Comparison of ENCODE assay signal across 2 cellular contexts in the genomic region with DNA sequence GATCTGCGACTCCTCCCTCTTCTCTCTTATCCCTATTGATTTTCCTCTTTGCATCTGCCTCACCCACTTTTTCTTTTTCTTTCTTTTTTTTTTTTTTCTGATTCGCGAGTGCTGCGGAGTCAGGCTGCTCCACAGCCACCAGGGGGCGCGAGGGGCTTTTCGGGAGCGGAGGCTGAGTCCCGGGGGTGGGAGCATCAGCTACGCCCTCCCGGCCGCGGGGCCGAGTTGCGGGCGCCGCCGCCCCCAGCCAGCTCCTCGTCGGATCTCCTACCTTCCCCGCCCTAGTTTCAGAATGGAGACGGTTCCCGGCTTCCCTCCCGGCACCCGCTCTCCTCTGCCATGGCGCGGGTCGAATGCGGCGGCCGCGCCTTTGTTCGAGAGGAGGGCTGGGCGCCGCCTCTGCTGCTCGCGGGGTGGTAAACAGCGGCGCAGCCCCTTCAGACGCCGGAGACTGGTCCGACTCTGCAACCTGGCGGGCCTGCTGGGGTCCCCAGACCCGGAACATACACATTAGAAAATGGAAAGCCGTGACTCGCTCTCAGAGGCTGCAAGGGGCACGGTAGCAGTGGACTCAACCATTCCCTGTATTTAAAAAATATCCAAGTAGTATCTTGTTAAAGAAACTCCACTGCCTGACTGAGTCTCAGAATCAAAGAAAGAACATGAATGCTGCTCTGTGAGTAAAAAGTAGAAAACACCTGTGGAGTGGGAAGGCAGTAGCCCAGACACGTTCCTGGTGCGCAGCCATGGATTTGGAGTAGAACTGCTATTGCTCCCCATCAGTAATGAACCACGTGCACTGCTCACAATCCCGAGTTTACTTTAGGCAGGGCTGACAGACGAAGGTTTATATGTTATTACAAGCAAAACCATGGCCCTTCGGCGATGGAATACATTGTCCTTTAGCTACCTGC.
TF ChIP-seq lines count a peak whose summit lies in the region.

No MANE protein-coding gene starts in this region.

TF ChIP-seq in HEK293, 187 proteins besides CTCF, POLR2A, EP300 and RAD21 (continued from another document and continues in another):
- peak; percentile 83 for TF ChIP-seq ZBTB26 (tag by site-specific recombination; optimal IDR thresholded peaks at IDR 0.05)
- TF ChIP-seq, protein P1, sequence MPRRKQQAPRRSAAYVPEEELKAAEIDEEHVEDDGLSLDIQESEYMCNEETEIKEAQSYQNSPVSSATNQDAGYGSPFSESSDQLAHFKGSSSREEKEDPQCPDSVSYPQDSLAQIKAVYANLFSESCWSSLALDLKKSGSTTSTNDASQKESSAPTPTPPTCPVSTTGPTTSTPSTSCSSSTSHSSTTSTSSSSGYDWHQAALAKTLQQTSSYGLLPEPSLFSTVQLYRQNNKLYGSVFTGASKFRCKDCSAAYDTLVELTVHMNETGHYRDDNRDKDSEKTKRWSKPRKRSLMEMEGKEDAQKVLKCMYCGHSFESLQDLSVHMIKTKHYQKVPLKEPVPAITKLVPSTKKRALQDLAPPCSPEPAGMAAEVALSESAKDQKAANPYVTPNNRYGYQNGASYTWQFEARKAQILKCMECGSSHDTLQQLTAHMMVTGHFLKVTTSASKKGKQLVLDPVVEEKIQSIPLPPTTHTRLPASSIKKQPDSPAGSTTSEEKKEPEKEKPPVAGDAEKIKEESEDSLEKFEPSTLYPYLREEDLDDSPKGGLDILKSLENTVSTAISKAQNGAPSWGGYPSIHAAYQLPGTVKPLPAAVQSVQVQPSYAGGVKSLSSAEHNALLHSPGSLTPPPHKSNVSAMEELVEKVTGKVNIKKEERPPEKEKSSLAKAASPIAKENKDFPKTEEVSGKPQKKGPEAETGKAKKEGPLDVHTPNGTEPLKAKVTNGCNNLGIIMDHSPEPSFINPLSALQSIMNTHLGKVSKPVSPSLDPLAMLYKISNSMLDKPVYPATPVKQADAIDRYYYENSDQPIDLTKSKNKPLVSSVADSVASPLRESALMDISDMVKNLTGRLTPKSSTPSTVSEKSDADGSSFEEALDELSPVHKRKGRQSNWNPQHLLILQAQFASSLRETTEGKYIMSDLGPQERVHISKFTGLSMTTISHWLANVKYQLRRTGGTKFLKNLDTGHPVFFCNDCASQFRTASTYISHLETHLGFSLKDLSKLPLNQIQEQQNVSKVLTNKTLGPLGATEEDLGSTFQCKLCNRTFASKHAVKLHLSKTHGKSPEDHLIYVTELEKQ (tag by site-specific recombination; IDR thresholded peaks at IDR 0.05; ENCODE audit: borderline replicate concordance) = no peak
- TF ChIP-seq ZSCAN4 (tag by site-specific recombination; IDR thresholded peaks at IDR 0.05) = peak; percentile 57; the same call in 1 of the 2 replicates
- TF ChIP-seq, protein P2, sequence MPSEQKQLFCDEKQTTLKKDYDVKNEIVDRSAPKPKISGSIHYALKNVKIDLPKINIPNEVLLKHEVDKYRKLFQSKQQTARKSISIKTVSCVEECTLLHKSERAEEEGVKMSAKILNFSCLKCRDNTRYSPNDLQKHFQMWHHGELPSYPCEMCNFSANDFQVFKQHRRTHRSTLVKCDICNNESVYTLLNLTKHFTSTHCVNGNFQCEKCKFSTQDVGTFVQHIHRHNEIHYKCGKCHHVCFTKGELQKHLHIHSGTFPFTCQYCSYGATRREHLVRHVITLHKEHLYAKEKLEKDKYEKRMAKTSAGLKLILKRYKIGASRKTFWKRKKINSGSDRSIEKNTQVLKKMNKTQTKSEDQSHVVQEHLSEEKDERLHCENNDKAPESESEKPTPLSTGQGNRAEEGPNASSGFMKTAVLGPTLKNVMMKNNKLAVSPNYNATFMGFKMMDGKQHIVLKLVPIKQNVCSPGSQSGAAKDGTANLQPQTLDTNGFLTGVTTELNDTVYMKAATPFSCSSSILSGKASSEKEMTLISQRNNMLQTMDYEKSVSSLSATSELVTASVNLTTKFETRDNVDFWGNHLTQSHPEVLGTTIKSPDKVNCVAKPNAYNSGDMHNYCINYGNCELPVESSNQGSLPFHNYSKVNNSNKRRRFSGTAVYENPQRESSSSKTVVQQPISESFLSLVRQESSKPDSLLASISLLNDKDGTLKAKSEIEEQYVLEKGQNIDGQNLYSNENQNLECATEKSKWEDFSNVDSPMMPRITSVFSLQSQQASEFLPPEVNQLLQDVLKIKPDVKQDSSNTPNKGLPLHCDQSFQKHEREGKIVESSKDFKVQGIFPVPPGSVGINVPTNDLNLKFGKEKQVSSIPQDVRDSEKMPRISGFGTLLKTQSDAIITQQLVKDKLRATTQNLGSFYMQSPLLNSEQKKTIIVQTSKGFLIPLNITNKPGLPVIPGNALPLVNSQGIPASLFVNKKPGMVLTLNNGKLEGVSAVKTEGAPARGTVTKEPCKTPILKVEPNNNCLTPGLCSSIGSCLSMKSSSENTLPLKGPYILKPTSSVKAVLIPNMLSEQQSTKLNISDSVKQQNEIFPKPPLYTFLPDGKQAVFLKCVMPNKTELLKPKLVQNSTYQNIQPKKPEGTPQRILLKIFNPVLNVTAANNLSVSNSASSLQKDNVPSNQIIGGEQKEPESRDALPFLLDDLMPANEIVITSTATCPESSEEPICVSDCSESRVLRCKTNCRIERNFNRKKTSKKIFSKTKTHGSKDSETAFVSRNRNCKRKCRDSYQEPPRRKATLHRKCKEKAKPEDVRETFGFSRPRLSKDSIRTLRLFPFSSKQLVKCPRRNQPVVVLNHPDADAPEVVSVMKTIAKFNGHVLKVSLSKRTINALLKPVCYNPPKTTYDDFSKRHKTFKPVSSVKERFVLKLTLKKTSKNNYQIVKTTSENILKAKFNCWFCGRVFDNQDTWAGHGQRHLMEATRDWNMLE (tag by site-specific recombination; conservative IDR thresholded peaks at IDR 0.05; ENCODE audit: low read depth) = peak; percentile 31; the same call in 1 of the 2 replicates

TF ChIP-seq in SK-N-SH treated with all-trans-retinoic acid at 6 μM for 48 hours, 23 proteins besides CTCF, POLR2A, EP300 and RAD21 (continued from another document):
- TF ChIP-seq, protein P3, sequence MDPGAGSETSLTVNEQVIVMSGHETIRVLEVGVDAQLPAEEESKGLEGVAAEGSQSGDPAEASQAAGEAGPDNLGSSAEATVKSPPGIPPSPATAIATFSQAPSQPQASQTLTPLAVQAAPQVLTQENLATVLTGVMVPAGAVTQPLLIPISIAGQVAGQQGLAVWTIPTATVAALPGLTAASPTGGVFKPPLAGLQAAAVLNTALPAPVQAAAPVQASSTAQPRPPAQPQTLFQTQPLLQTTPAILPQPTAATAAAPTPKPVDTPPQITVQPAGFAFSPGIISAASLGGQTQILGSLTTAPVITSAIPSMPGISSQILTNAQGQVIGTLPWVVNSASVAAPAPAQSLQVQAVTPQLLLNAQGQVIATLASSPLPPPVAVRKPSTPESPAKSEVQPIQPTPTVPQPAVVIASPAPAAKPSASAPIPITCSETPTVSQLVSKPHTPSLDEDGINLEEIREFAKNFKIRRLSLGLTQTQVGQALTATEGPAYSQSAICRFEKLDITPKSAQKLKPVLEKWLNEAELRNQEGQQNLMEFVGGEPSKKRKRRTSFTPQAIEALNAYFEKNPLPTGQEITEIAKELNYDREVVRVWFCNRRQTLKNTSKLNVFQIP (CRISPR knock-in tag; IDR thresholded peaks at IDR 0.05; ENCODE audit: borderline replicate concordance, low read depth) = no peak
- no peak for TF ChIP-seq GLIS3 (CRISPR knock-in tag; IDR thresholded peaks at IDR 0.05)
- TF ChIP-seq CSDC2 (CRISPR knock-in tag; IDR thresholded peaks at IDR 0.05) = no peak
- TF ChIP-seq ZNF565 (CRISPR knock-in tag; conservative IDR thresholded peaks at IDR 0.05; ENCODE audit: low read depth) = no peak
- no peak for TF ChIP-seq BACH2 (CRISPR knock-in tag; IDR thresholded peaks at IDR 0.05; ENCODE audit: borderline replicate concordance)
